In the genomic region with DNA sequence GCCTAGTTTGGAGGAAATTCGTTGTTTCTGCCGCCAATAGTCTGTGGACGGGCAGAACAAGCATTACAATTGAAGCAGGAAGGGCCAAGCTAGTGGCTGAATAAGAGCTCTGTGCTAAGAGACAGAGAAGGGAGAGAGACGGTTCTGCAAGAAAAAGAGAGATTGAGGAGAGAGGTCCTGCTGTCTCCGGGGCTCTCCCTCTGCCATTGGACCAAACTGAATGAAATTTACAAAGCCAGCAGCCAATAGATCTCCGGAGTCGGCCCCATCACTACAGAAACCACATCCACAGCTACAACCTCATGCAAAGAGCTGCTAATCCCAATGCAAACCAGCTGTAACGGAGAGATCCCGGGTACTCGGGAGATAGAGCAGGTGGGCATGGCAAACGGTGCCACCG, we compare ENCODE assay signal across 11 cellular contexts. TPM values are rescaled to one million over a fixed set of nuclear protein-coding genes. Genes with fewer than 3 reads are reported as not detected.
DNase-seq lines count a peak whose midpoint lies in the region; ATAC-seq, FAIRE-seq and TF ChIP-seq lines count a peak whose summit lies in the region.
"Had no signal": no experiment of that assay in that cellular context is flagged by ENCODE, and none has a peak within 500 bp of the region (broad histone marks: within the 10 kb centered on the region; RNA-seq: fewer than 3 reads in every experiment).

A gene (minus strand): TSS at position 148 of the 400 bp plus-strand sequence. CDS start 77,401 bp downstream, outside the sequence.

- ATAC-seq in sciatic nerve (peak; percentile 50), HG02981 (IDR thresholded peaks at IDR 0.05; ENCODE audit: unreplicated experiment) (no peak)
- no peak for ATAC-seq in stimulated activated naive CD8-positive, alpha-beta T cell treated with anti-CD3 and anti-CD28 coated beads, Interleukin-15, amount 100 ng/mL, for 72 hours
- ATAC-seq: mucosa of descending colon had no signal

- H3K9ac ChIP-seq in HUES48 (ENCODE audit: low read depth, low read length) = peak within 1 kb of the TSS; percentile 22
- H3K9ac ChIP-seq in astrocyte (ENCODE audit: low read length) = no peak within 1 kb of the TSS
- peak within 1 kb of the TSS; percentile 72 for H3K9ac ChIP-seq in iPS-18a (ENCODE audit: low read length)

- H3K9me3 Mint-ChIP-seq in astrocyte (ENCODE audit: unreplicated experiment) = no peaks in the 10 kb centered on the region
- no peaks in the 10 kb centered on the region for H3K9me3 Mint-ChIP-seq in activated naive CD4-positive, alpha-beta T cell treated with anti-CD3 and anti-CD28 coated beads for 36 hours
- no peaks in the 10 kb centered on the region for H3K9me3 Mint-ChIP-seq in stimulated activated naive CD8-positive, alpha-beta T cell treated with anti-CD3 and anti-CD28 coated beads, Interleukin-15, amount 100 ng/mL, for 72 hours

- intact Hi-C loops in sciatic nerve (cut with DNase I) = no loop called here
- intact Hi-C loops in activated naive CD4-positive, alpha-beta T cell treated with anti-CD3 and anti-CD28 coated beads for 36 hours (cut with micrococcal nuclease) = loop anchor here (5.0 kb wide), 1 partner anchor 206 kb away; no protein-coding TSS in a partner anchor

- H3K27ac Mint-ChIP-seq in astrocyte (ENCODE audit: unreplicated experiment) = no peak within 1 kb of the TSS
- H3K27ac Mint-ChIP-seq in activated naive CD4-positive, alpha-beta T cell treated with anti-CD3 and anti-CD28 coated beads for 36 hours = no peak within 1 kb of the TSS
- no peak within 1 kb of the TSS for H3K27ac Mint-ChIP-seq in stimulated activated naive CD8-positive, alpha-beta T cell treated with anti-CD3 and anti-CD28 coated beads, Interleukin-15, amount 100 ng/mL, for 72 hours

- peak within 1 kb of the TSS; percentile 86 for H3K4me3 Mint-ChIP-seq in astrocyte (ENCODE audit: unreplicated experiment)
- H3K4me3 Mint-ChIP-seq in activated naive CD4-positive, alpha-beta T cell treated with anti-CD3 and anti-CD28 coated beads for 36 hours = no peak within 1 kb of the TSS
- H3K4me3 Mint-ChIP-seq in stimulated activated naive CD8-positive, alpha-beta T cell treated with anti-CD3 and anti-CD28 coated beads, Interleukin-15, amount 100 ng/mL, for 72 hours = no peak within 1 kb of the TSS

- peaks cover 1% of the 10 kb centered on the region for H3K4me1 Mint-ChIP-seq in astrocyte (ENCODE audit: low read depth, unreplicated experiment)
- peaks cover 3% of the 10 kb centered on the region for H3K4me1 Mint-ChIP-seq in activated naive CD4-positive, alpha-beta T cell treated with anti-CD3 and anti-CD28 coated beads for 36 hours (ENCODE audit: low read depth)
- no peaks in the 10 kb centered on the region for H3K4me1 Mint-ChIP-seq in stimulated activated naive CD8-positive, alpha-beta T cell treated with anti-CD3 and anti-CD28 coated beads, Interleukin-15, amount 100 ng/mL, for 72 hours

- H3K4me2 ChIP-seq in astrocyte (ENCODE audit: low read length) = peak within 1 kb of the TSS; percentile 80

- no peaks in the 10 kb centered on the region for H3K79me2 ChIP-seq in astrocyte (ENCODE audit: insufficient read depth, low read length)

- CTCF ChIA-PET in activated naive CD4-positive, alpha-beta T cell treated with anti-CD3 and anti-CD28 coated beads for 36 hours (lab: Charles Lee) = no interaction called here

- no peaks in the 10 kb centered on the region for H3K36me3 ChIP-seq in HUES48 (ENCODE audit: control insufficient read depth, insufficient read depth, low read length)
- no peaks in the 10 kb centered on the region for H3K36me3 ChIP-seq in astrocyte (ENCODE audit: insufficient read depth, low read length)
- H3K36me3 ChIP-seq in iPS-18a (ENCODE audit: control insufficient read depth, low read depth, low read length) = no peaks in the 10 kb centered on the region

- H3K4me3 ChIP-seq in HUES48 (ENCODE audit: low read depth, low read length) = peak within 1 kb of the TSS; percentile 88
- no peak within 1 kb of the TSS for H3K4me3 ChIP-seq in astrocyte (ENCODE audit: insufficient read depth, low read depth, low read length)
- peak within 1 kb of the TSS; percentile 91 for H3K4me3 ChIP-seq in iPS-18a (ENCODE audit: low read length)
- H3K4me3 ChIP-seq: mucosa of descending colon had no signal

- H3K4me1 ChIP-seq in HUES48 (ENCODE audit: control insufficient read depth, insufficient read depth, low read length) (peaks cover 16% of the 10 kb centered on the region), astrocyte (ENCODE audit: insufficient read depth, low read length) (peaks cover 3% of the 10 kb centered on the region), iPS-18a (ENCODE audit: control insufficient read depth, low read depth, low read length) (peaks cover 16% of the 10 kb centered on the region)

- H2AFZ ChIP-seq in astrocyte (ENCODE audit: low read depth, low read length) = no peak within 1 kb of the TSS

- no peak for FAIRE-seq in astrocyte (lab: Jason Lieb, UNC)
- FAIRE-seq: endothelial cell of umbilical vein had no signal

- H4K20me1 ChIP-seq in astrocyte (ENCODE audit: insufficient read depth, low read length) = no peaks in the 10 kb centered on the region

- H3K9me3 ChIP-seq in HUES48 (ENCODE audit: control insufficient read depth, insufficient read depth, low read length) (no peaks in the 10 kb centered on the region), astrocyte (ENCODE audit: insufficient read depth, low read depth, low read length) (no peaks in the 10 kb centered on the region), iPS-18a (ENCODE audit: control insufficient read depth, low read depth, low read length) (no peaks in the 10 kb centered on the region)
- H3K9me3 ChIP-seq: mucosa of descending colon had no signal

- H3K27me3 Mint-ChIP-seq in astrocyte (ENCODE audit: low read depth, unreplicated experiment) = no peaks in the 10 kb centered on the region
- H3K27me3 Mint-ChIP-seq in activated naive CD4-positive, alpha-beta T cell treated with anti-CD3 and anti-CD28 coated beads for 36 hours (ENCODE audit: low read depth) = peaks cover 25% of the 10 kb centered on the region
- H3K27me3 Mint-ChIP-seq in stimulated activated naive CD8-positive, alpha-beta T cell treated with anti-CD3 and anti-CD28 coated beads, Interleukin-15, amount 100 ng/mL, for 72 hours = peaks cover 50% of the 10 kb centered on the region

- no peaks in the 10 kb centered on the region for H3K36me3 Mint-ChIP-seq in astrocyte (ENCODE audit: low read depth, unreplicated experiment)
- no peaks in the 10 kb centered on the region for H3K36me3 Mint-ChIP-seq in activated naive CD4-positive, alpha-beta T cell treated with anti-CD3 and anti-CD28 coated beads for 36 hours (ENCODE audit: low read depth)

- no peak for TF ChIP-seq CTCF in astrocyte (IDR thresholded peaks at IDR 0.05; ENCODE audit: insufficient read depth, low read depth, low read length)

- H3K27me3 ChIP-seq in HUES48 (ENCODE audit: control insufficient read depth, insufficient read depth, low read length) = no peaks in the 10 kb centered on the region; the same call in 1 of the 2 replicates
- H3K27me3 ChIP-seq in astrocyte (ENCODE audit: insufficient read depth, low read length) = peaks cover 3% of the 10 kb centered on the region
- H3K27me3 ChIP-seq in iPS-18a (ENCODE audit: control insufficient read depth, insufficient read depth, low read length) = no peaks in the 10 kb centered on the region

- peak within 1 kb of the TSS; percentile 68 for H3K27ac ChIP-seq in HUES48 (ENCODE audit: low read depth, low read length)
- no peak within 1 kb of the TSS for H3K27ac ChIP-seq in astrocyte (ENCODE audit: low read depth, low read length)
- no peak within 1 kb of the TSS for H3K27ac ChIP-seq in iPS-18a (ENCODE audit: low read length)

- DNase-seq in astrocyte (ENCODE audit: low read depth) = peak; percentile 19
- no peak for DNase-seq in sciatic nerve (ENCODE audit: low spot score)
- DNase-seq in NCI-H774 (lab: John Stamatoyannopoulos, UW) = no peak
- DNase-seq in activated naive CD4-positive, alpha-beta T cell treated with anti-CD3 and anti-CD28 coated beads for 36 hours = no peak
- DNase-seq in stimulated activated naive CD8-positive, alpha-beta T cell treated with anti-CD3 and anti-CD28 coated beads, Interleukin-15, amount 100 ng/mL, for 72 hours = no peak
- DNase-seq: activated gamma-delta T cell treated with Interleukin-2 at 50 U/mL for 16 hours, mucosa of descending colon had no signal

RNA-seq across cellular contexts. Expression of the gene that starts here (rescaled TPM):
- total RNA-seq in astrocyte (11.3 and 11.5 TPM in 2 replicates), sciatic nerve (17.9 TPM)
- total RNA-seq in activated naive CD4-positive, alpha-beta T cell treated with anti-CD3 and anti-CD28 coated beads for 36 hours = not detected
- total RNA-seq: endothelial cell of umbilical vein had no signal

Comparison
In these comparisons a context has a peak if more than half of its experiments do, and no peak if none do; other contexts are left out.
1. RNA of the gene that starts here (total RNA-seq): 17.9 TPM in sciatic nerve (single experiment) and 11.3 to 11.5 TPM in astrocyte; not detected in activated naive CD4-positive, alpha-beta T cell treated with anti-CD3 and anti-CD28 coated beads for 36 hours; every median in the first group is over 10 times any median in the second.